In the genomic region with DNA sequence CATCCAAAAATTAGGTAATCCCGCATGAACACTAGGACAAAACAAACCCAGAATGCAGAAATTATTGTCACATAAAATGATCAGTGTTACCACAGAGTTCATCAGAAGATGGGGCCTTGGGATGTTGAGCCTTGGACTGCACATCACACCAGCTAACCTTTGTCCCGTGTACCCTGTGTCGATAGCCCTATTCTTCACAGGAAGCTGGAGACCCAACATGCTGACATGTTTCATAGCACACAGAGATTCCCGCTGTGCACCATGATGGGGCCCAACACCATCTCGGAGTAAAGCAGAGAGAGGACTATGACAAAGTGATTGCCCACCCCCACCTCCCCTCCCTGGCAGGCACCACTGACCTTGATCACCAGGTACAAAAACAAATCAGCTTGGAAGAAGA, we compare ENCODE assay signal across 24 cellular contexts.
"Had no signal": no experiment of that assay in that cellular context is flagged by ENCODE, and none has a peak within 500 bp of the region (broad histone marks: within the 10 kb centered on the region; RNA-seq: fewer than 3 reads in every experiment).

No MANE protein-coding gene starts in this region.

- H3K4me1 ChIP-seq: prostate gland had no signal

- H3K4me2 ChIP-seq: smooth muscle cell had no signal

- ATAC-seq: natural killer cell; right cardiac atrium; stimulated activated memory B cell treated with anti-CD40 and anti-IgM and Interleukin-4, amounts not matched to agents 10 μg/mL and 1 μg/mL and 100 μg/mL, for 72 hours; stimulated activated naive CD8-positive, alpha-beta T cell treated with anti-CD3 and anti-CD28 coated beads, Interleukin-15, amount 100 ng/mL, for 72 hours had no signal

- H3K27me3 ChIP-seq: pancreas, testis, vagina had no signal

- H3K27ac ChIP-seq: left ventricle myocardium inferior, prostate gland, testis, thyroid gland, upper lobe of left lung, vagina had no signal

- H3K4me3 ChIP-seq: left ventricle myocardium inferior, lung, pancreas, prostate gland, smooth muscle cell, testis, thyroid gland, transverse colon, upper lobe of left lung, vagina had no signal

- DNase-seq: islet precursor cell; left ventricle myocardium inferior; mesendoderm; naive B cell; natural killer cell; nephron progenitor cell; retina; right cardiac atrium; stimulated activated CD4-positive, alpha-beta T cell treated with anti-CD3 and anti-CD28 coated beads, Interleukin-1b, Interleukin-23, amount 100 ng/mL, for 48 hours; stimulated activated CD4-positive, alpha-beta T cell treated with anti-CD3 and anti-CD28 coated beads, Interleukin-2, amount 100 ng/mL, for 48 hours; stimulated activated CD4-positive, alpha-beta T cell treated with anti-CD3 and anti-CD28 coated beads, Interleukin-4, amount 100 ng/mL, for 4 hours; stimulated activated CD8-positive, alpha-beta memory T cell treated with anti-CD3 and anti-CD28 coated beads, Interleukin-4, amount 100 ng/mL, for 48 hours; stimulated activated naive CD4-positive, alpha-beta T cell treated with Interleukin-2 at 50 U/mL for 16 hours; stimulated activated naive CD8-positive, alpha-beta T cell treated with anti-CD3 and anti-CD28 coated beads, Interleukin-15, amount 100 ng/mL, for 72 hours; testis; thyroid gland; transverse colon; upper lobe of left lung had no signal

- H3K36me3 ChIP-seq: left ventricle myocardium inferior, pancreas, prostate gland, thyroid gland, transverse colon, upper lobe of left lung, vagina had no signal

- H3K9me3 ChIP-seq: pancreas, prostate gland, testis, thyroid gland had no signal
